In genomic region chr18:33761363-33761762, GRCh38 we compare ENCODE assay signal across 9 cellular contexts.
DNase-seq lines count a peak whose midpoint lies in the region; TF ChIP-seq lines count a peak whose summit lies in the region.
"Had no signal": no experiment of that assay in that cellular context is flagged by ENCODE, and none has a peak within 500 bp of the region (broad histone marks: within the 10 kb centered on the region; RNA-seq: fewer than 3 reads in every experiment).

No MANE protein-coding gene starts in this region.

- no peak overlapping the region for H4K8ac ChIP-seq in mesenchymal stem cell (ENCODE audit: low read length)

- no peaks in the 10 kb centered on the region for H3K79me1 ChIP-seq in mesenchymal stem cell (replicated peaks; ENCODE audit: low read length, poor library complexity, severe bottlenecking)

- H3K27me3 ChIP-seq in mesenchymal stem cell (ENCODE audit: control insufficient read depth in 1 of 2, insufficient read depth in 1 of 2, low read length in 2 of 2) = no peaks in the 10 kb centered on the region

- CTCF ChIA-PET in activated CD4-positive, alpha-beta memory T cell treated with anti-CD3 and anti-CD28 coated beads, Interleukin-2, amount 10 ng/mL, durations not matched to agents 7 days and 5 days (lab: Charles Lee) = no interaction called here

- H3K9me3 Mint-ChIP-seq in activated CD4-positive, alpha-beta memory T cell treated with anti-CD3 and anti-CD28 coated beads, Interleukin-2, amount 10 ng/mL, durations not matched to agents 7 days and 5 days = no peaks in the 10 kb centered on the region
- H3K9me3 Mint-ChIP-seq in T-helper 2 cell treated with Interferon-gamma antibody and Interleukin-4, amounts not matched to agents 5 μg/mL and 100 μg/mL, for 36 hours = peaks cover 3% of the 10 kb centered on the region

- H3K9ac ChIP-seq in mesenchymal stem cell (ENCODE audit: low read length) = no peak overlapping the region

- H3K27me3 Mint-ChIP-seq in activated CD4-positive, alpha-beta memory T cell treated with anti-CD3 and anti-CD28 coated beads, Interleukin-2, amount 10 ng/mL, durations not matched to agents 7 days and 5 days = no peaks in the 10 kb centered on the region
- no peaks in the 10 kb centered on the region for H3K27me3 Mint-ChIP-seq in T-helper 2 cell treated with Interferon-gamma antibody and Interleukin-4, amounts not matched to agents 5 μg/mL and 100 μg/mL, for 36 hours (ENCODE audit: low read depth)
- H3K27me3 Mint-ChIP-seq: activated naive CD8-positive, alpha-beta T cell treated with anti-CD3 and anti-CD28 coated beads, Interleukin-2, amount 10 ng/mL, durations not matched to agents 7 days and 5 days had no signal

- no peak overlapping the region for H3K27ac ChIP-seq in mesenchymal stem cell (ENCODE audit: low read length, poor library complexity, severe bottlenecking)

- no peak overlapping the region for H3K4me3 Mint-ChIP-seq in activated CD4-positive, alpha-beta memory T cell treated with anti-CD3 and anti-CD28 coated beads, Interleukin-2, amount 10 ng/mL, durations not matched to agents 7 days and 5 days
- no peak overlapping the region for H3K4me3 Mint-ChIP-seq in T-helper 2 cell treated with Interferon-gamma antibody and Interleukin-4, amounts not matched to agents 5 μg/mL and 100 μg/mL, for 36 hours
- H3K4me3 Mint-ChIP-seq: activated naive CD8-positive, alpha-beta T cell treated with anti-CD3 and anti-CD28 coated beads, Interleukin-2, amount 10 ng/mL, durations not matched to agents 7 days and 5 days had no signal

- H3K4ac ChIP-seq in mesenchymal stem cell (ENCODE audit: low read depth in 1 of 2, low read length in 2 of 2) = no peak overlapping the region

- H3K9me3 ChIP-seq in mesenchymal stem cell (ENCODE audit: control insufficient read depth, low read length) = no peaks in the 10 kb centered on the region

- H2BK15ac ChIP-seq in mesenchymal stem cell (ENCODE audit: low read depth, poor library complexity, severe bottlenecking) = no peak overlapping the region

- H3K18ac ChIP-seq in mesenchymal stem cell (ENCODE audit: low read depth in 1 of 2, low read length in 2 of 2) = no peak overlapping the region

- H3K4me1 ChIP-seq in mesenchymal stem cell (ENCODE audit: control insufficient read depth, insufficient read depth, low read depth, low read length) = no peaks in the 10 kb centered on the region

- no peak overlapping the region for H2AFZ ChIP-seq in mesenchymal stem cell (ENCODE audit: low read depth, low read length)

- no peak overlapping the region for H2BK5ac ChIP-seq in mesenchymal stem cell (ENCODE audit: low read depth, low read length, poor library complexity, severe bottlenecking)

- no peak overlapping the region for H2AK5ac ChIP-seq in mesenchymal stem cell (ENCODE audit: low read length, severe bottlenecking)

- peak; percentile 41 for TF ChIP-seq CTCF in astrocyte of the cerebellum (IDR thresholded peaks at IDR 0.05; ENCODE audit: low read depth, low read length, missing control alignments)

- POLR2A ChIA-PET in activated CD4-positive, alpha-beta memory T cell treated with anti-CD3 and anti-CD28 coated beads, Interleukin-2, amount 10 ng/mL, durations not matched to agents 7 days and 5 days (lab: Charles Lee) = no interaction called here

- H3K36me3 Mint-ChIP-seq in activated CD4-positive, alpha-beta memory T cell treated with anti-CD3 and anti-CD28 coated beads, Interleukin-2, amount 10 ng/mL, durations not matched to agents 7 days and 5 days (ENCODE audit: low read depth) = no peaks in the 10 kb centered on the region
- no peaks in the 10 kb centered on the region for H3K36me3 Mint-ChIP-seq in T-helper 2 cell treated with Interferon-gamma antibody and Interleukin-4, amounts not matched to agents 5 μg/mL and 100 μg/mL, for 36 hours (ENCODE audit: low read depth)
- H3K36me3 Mint-ChIP-seq: activated naive CD8-positive, alpha-beta T cell treated with anti-CD3 and anti-CD28 coated beads, Interleukin-2, amount 10 ng/mL, durations not matched to agents 7 days and 5 days had no signal

- no peak overlapping the region for H2BK120ac ChIP-seq in mesenchymal stem cell (ENCODE audit: low read depth, low read length)

- no peak overlapping the region for H3K4me2 ChIP-seq in mesenchymal stem cell (ENCODE audit: low read length, poor library complexity, severe bottlenecking)

- H3K27ac Mint-ChIP-seq in activated CD4-positive, alpha-beta memory T cell treated with anti-CD3 and anti-CD28 coated beads, Interleukin-2, amount 10 ng/mL, durations not matched to agents 7 days and 5 days = no peak overlapping the region
- H3K27ac Mint-ChIP-seq in T-helper 2 cell treated with Interferon-gamma antibody and Interleukin-4, amounts not matched to agents 5 μg/mL and 100 μg/mL, for 36 hours = no peak overlapping the region
- H3K27ac Mint-ChIP-seq: activated naive CD8-positive, alpha-beta T cell treated with anti-CD3 and anti-CD28 coated beads, Interleukin-2, amount 10 ng/mL, durations not matched to agents 7 days and 5 days had no signal

- no peak overlapping the region for H2BK12ac ChIP-seq in mesenchymal stem cell (ENCODE audit: low read length in 2 of 2)

- no peak overlapping the region for H3K4me3 ChIP-seq in astrocyte of the cerebellum (ENCODE audit: low read depth, low read length)
- H3K4me3 ChIP-seq in mesenchymal stem cell (ENCODE audit: insufficient read depth in 1 of 2, low read depth in 1 of 2, low read length in 2 of 2) = no peak overlapping the region

- peak; percentile 56 for DNase-seq in DMS53 treated with DMSO at 0.1 percent for 48 hours (lab: John Stamatoyannopoulos, UW; ENCODE audit: unreplicated experiment)
- DNase-seq in M059J (ENCODE audit: low read depth) = peak; percentile 5
- DNase-seq in astrocyte of the cerebellum (ENCODE audit: low read depth) = peak; percentile 43
- DNase-seq in mesenchymal stem cell = peak; percentile 42
- no peak for DNase-seq in activated CD4-positive, alpha-beta memory T cell treated with anti-CD3 and anti-CD28 coated beads, Interleukin-2, amount 10 ng/mL, durations not matched to agents 7 days and 5 days
- no peak for DNase-seq in KG1 (lab: John Stamatoyannopoulos, UW)
- no peak for DNase-seq in T-helper 2 cell treated with Interferon-gamma antibody and Interleukin-4, amounts not matched to agents 5 μg/mL and 100 μg/mL, for 36 hours (ENCODE audit: low spot score)
- DNase-seq in epidermal melanocyte (ENCODE audit: insufficient read length, low spot score) = no peak
- DNase-seq: activated naive CD8-positive, alpha-beta T cell treated with anti-CD3 and anti-CD28 coated beads, Interleukin-2, amount 10 ng/mL, durations not matched to agents 7 days and 5 days had no signal

- H4K91ac ChIP-seq in mesenchymal stem cell (ENCODE audit: low read length) = no peak overlapping the region

- no peak overlapping the region for H3K14ac ChIP-seq in mesenchymal stem cell (ENCODE audit: low read length in 2 of 2)

- in situ Hi-C loops in astrocyte of the cerebellum (cut with HindIII; ENCODE audit: low sequenced_read_pairs) = no loop called here

- H3K36me3 ChIP-seq in mesenchymal stem cell (ENCODE audit: control insufficient read depth in 1 of 2, insufficient read depth in 2 of 2, low read depth in 1 of 2, low read length in 2 of 2) = no peaks in the 10 kb centered on the region

- H3K23ac ChIP-seq in mesenchymal stem cell (ENCODE audit: low read length in 2 of 2) = no peak overlapping the region

- H3K4me1 Mint-ChIP-seq in activated CD4-positive, alpha-beta memory T cell treated with anti-CD3 and anti-CD28 coated beads, Interleukin-2, amount 10 ng/mL, durations not matched to agents 7 days and 5 days = no peaks in the 10 kb centered on the region
- no peaks in the 10 kb centered on the region for H3K4me1 Mint-ChIP-seq in T-helper 2 cell treated with Interferon-gamma antibody and Interleukin-4, amounts not matched to agents 5 μg/mL and 100 μg/mL, for 36 hours (ENCODE audit: low read depth)
- H3K4me1 Mint-ChIP-seq: activated naive CD8-positive, alpha-beta T cell treated with anti-CD3 and anti-CD28 coated beads, Interleukin-2, amount 10 ng/mL, durations not matched to agents 7 days and 5 days had no signal

Comparison
In these comparisons a context has a peak if more than half of its experiments do, and no peak if none do; other contexts are left out.
1. DNase-seq: peak in DMS53 treated with DMSO at 0.1 percent for 48 hours (single experiment), M059J (single experiment), astrocyte of the cerebellum (single experiment) and mesenchymal stem cell (single experiment); none in activated CD4-positive, alpha-beta memory T cell treated with anti-CD3 and anti-CD28 coated beads, Interleukin-2, amount 10 ng/mL, durations not matched to agents 7 days and 5 days (single experiment), KG1 (single experiment), T-helper 2 cell treated with Interferon-gamma antibody and Interleukin-4, amounts not matched to agents 5 μg/mL and 100 μg/mL, for 36 hours (single experiment) and epidermal melanocyte (single experiment).